25 cellular contexts compared by ENCODE assay signal in genomic region chr22:17460895-17461294, GRCh38.
"Had no signal": no experiment of that assay in that cellular context is flagged by ENCODE, and none has a peak within 500 bp of the region (broad histone marks: within the 10 kb centered on the region; RNA-seq: fewer than 3 reads in every experiment).

No MANE protein-coding gene starts in this region.

- ATAC-seq: effector memory CD8-positive, alpha-beta T cell; gastrocnemius medialis; mucosa of descending colon; naive thymus-derived CD8-positive, alpha-beta T cell; stimulated activated effector memory CD8-positive, alpha-beta T cell treated with anti-CD3 and anti-CD28 coated beads, Interleukin-12 subunit alpha, Interleukin-12 subunit beta, amount 100 ng/mL, for 72 hours; stimulated activated naive CD8-positive, alpha-beta T cell treated with anti-CD3 and anti-CD28 coated beads, Interleukin-15, Interleukin-2, amounts not matched to agents 100 U/mL and 50 U/mL, for 24 hours had no signal

- DNase-seq: colonic mucosa; dermis blood vessel endothelial cell; effector memory CD8-positive, alpha-beta T cell; foreskin fibroblast; gastrocnemius medialis; head of caudate nucleus; mesenchymal stem cell; mucosa of descending colon; naive thymus-derived CD8-positive, alpha-beta T cell; right lobe of liver; small intestine; stimulated activated CD4-positive, alpha-beta T cell treated with anti-CD3 and anti-CD28 coated beads, Interleukin-12 subunit alpha, Interleukin-12 subunit beta, amount 100 ng/mL, for 4 hours; stimulated activated CD4-positive, alpha-beta T cell treated with anti-CD3 and anti-CD28 coated beads, Interleukin-1b, Interleukin-23, amount 100 ng/mL, for 48 hours; stimulated activated CD4-positive, alpha-beta T cell treated with anti-CD3 and anti-CD28 coated beads, Interleukin-4, amount 100 ng/mL, for 24 hours; stimulated activated naive CD8-positive, alpha-beta T cell treated with anti-CD3 and anti-CD28 coated beads, Interleukin-15, Interleukin-2, amounts not matched to agents 100 U/mL and 50 U/mL, for 24 hours; substantia nigra; testis; tibial artery had no signal

- H3K9me3 ChIP-seq: colonic mucosa, gastrocnemius medialis, mucosa of descending colon, right lobe of liver, testis, tibial artery had no signal

- H3K4me1 ChIP-seq: colonic mucosa, parathyroid adenoma, right lobe of liver, testis, tibial artery had no signal

- H3K36me3 ChIP-seq: colonic mucosa, gastrocnemius medialis, right lobe of liver, tibial artery had no signal

- H3K27ac Mint-ChIP-seq: effector memory CD8-positive, alpha-beta T cell; mesothelial cell of epicardium; naive thymus-derived CD8-positive, alpha-beta T cell; progenitor cell of endocrine pancreas; stimulated activated effector memory CD8-positive, alpha-beta T cell treated with anti-CD3 and anti-CD28 coated beads, Interleukin-12 subunit alpha, Interleukin-12 subunit beta, amount 100 ng/mL, for 72 hours; type B pancreatic cell had no signal

- H3K79me2 ChIP-seq: parathyroid adenoma had no signal

- H3K9ac ChIP-seq: parathyroid adenoma had no signal

- H3K4me1 Mint-ChIP-seq: central memory CD8-positive, alpha-beta T cell; mesothelial cell of epicardium; naive thymus-derived CD8-positive, alpha-beta T cell; stimulated activated effector memory CD8-positive, alpha-beta T cell treated with anti-CD3 and anti-CD28 coated beads, Interleukin-12 subunit alpha, Interleukin-12 subunit beta, amount 100 ng/mL, for 72 hours had no signal

- H3K27ac ChIP-seq: colonic mucosa, gastrocnemius medialis, parathyroid adenoma, right lobe of liver, testis, tibial artery had no signal

- H3K36me3 Mint-ChIP-seq: mesothelial cell of epicardium; naive thymus-derived CD8-positive, alpha-beta T cell; stimulated activated effector memory CD8-positive, alpha-beta T cell treated with anti-CD3 and anti-CD28 coated beads, Interleukin-12 subunit alpha, Interleukin-12 subunit beta, amount 100 ng/mL, for 72 hours had no signal

- H3K27me3 ChIP-seq: colonic mucosa, gastrocnemius medialis, right lobe of liver, testis, tibial artery had no signal

- H3K9me3 Mint-ChIP-seq: central memory CD8-positive, alpha-beta T cell; effector memory CD8-positive, alpha-beta T cell; mesothelial cell of epicardium; naive thymus-derived CD8-positive, alpha-beta T cell; stimulated activated effector memory CD8-positive, alpha-beta T cell treated with anti-CD3 and anti-CD28 coated beads, Interleukin-12 subunit alpha, Interleukin-12 subunit beta, amount 100 ng/mL, for 72 hours; type B pancreatic cell had no signal

- H2AFZ ChIP-seq: parathyroid adenoma had no signal

- H3K4me3 Mint-ChIP-seq: central memory CD8-positive, alpha-beta T cell; effector memory CD8-positive, alpha-beta T cell; mesothelial cell of epicardium; naive thymus-derived CD8-positive, alpha-beta T cell; stimulated activated effector memory CD8-positive, alpha-beta T cell treated with anti-CD3 and anti-CD28 coated beads, Interleukin-12 subunit alpha, Interleukin-12 subunit beta, amount 100 ng/mL, for 72 hours; type B pancreatic cell had no signal

- H3K4me3 ChIP-seq: colonic mucosa, gastrocnemius medialis, lung, mucosa of descending colon, right lobe of liver, testis, tibial artery had no signal

- H3K27me3 Mint-ChIP-seq: progenitor cell of endocrine pancreas, type B pancreatic cell had no signal
